ENCODE assay signal across 15 cellular contexts in the genomic region with DNA sequence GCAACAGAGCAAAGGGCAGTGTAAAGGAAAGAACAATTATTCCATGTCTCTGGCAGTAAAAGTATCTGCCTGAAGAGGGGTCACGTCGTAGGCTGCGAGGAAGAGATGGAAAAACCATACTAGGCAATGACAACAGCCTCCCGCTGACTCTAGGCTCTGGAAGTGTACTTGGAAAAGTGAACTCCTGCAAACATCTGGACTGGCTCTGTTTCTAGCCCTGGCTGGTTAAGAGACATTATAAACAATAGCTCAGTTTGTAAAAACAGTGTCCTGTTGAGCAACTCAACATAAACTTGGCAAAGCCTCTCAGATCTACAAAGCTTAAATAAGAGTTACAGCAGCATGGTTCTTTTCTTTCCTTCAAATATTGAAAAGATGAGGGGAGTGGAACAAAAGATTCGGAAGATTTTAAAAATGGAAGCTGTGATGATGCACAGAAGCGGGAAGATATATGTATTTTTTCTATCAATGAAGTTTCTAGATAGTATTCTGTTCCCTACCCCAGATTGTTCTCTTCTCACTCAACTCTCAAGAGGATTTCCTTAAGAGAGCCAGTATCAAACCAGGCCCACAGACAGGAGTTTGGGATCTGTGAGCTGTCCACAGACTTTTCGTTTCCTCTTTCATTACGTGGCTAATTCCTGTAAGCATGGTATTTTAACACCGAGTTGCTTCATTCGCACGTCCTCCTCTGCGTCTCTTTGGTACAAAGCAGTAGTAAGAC.
DNase-seq lines count a peak whose midpoint lies in the region; FAIRE-seq and TF ChIP-seq lines count a peak whose summit lies in the region.
"Had no signal": no experiment of that assay in that cellular context is flagged by ENCODE, and none has a peak within 500 bp of the region (broad histone marks: within the 10 kb centered on the region; RNA-seq: fewer than 3 reads in every experiment).

No MANE protein-coding gene starts in this region.

- H3K27ac ChIP-seq in fibroblast of lung (ENCODE audit: insufficient read depth, low read length) = peak overlapping the region; percentile 38
- H3K27ac ChIP-seq in muscle layer of colon (ENCODE audit: low read depth, low read length) = peak overlapping the region; percentile 87

- peak overlapping the region in 1 of 4 experiments; percentile 11 for H3K4me3 ChIP-seq in fibroblast of lung (replicated peaks in 1 of 4; ENCODE audit: control extremely low read depth in 1 of 4, insufficient read depth in 1 of 4, low read depth in 3 of 4, low read length in 4 of 4)
- H3K4me3 ChIP-seq in muscle layer of colon (ENCODE audit: low read depth in 1 of 2, low read length in 2 of 2) = peak overlapping the region in 1 of 2 donors; percentile 16
- H3K4me3 ChIP-seq: GM23338 had no signal

- no peaks in the 10 kb centered on the region for H3K79me2 ChIP-seq in fibroblast of lung (ENCODE audit: control insufficient read depth, insufficient read depth, low read length)

- H3K27ac Mint-ChIP-seq in activated CD4-positive, alpha-beta T cell treated with anti-CD3 and anti-CD28 coated beads, Interleukin-2, amount 10 ng/mL, durations not matched to agents 7 days and 5 days = peak overlapping the region; percentile 58
- H3K27ac Mint-ChIP-seq: activated naive CD8-positive, alpha-beta T cell treated with anti-CD3 and anti-CD28 coated beads, Interleukin-2, amount 10 ng/mL, durations not matched to agents 7 days and 5 days; GM23338 had no signal

- DNase-seq in activated CD4-positive, alpha-beta T cell treated with anti-CD3 and anti-CD28 coated beads, Interleukin-2, amount 10 ng/mL, durations not matched to agents 7 days and 5 days = no peak
- DNase-seq in activated CD4-positive, alpha-beta T cell treated with anti-CD3 and anti-CD28 coated beads, Interleukin-2, amount 50 U/mL, for 1 hour = no peak
- peak in 1 of 2 donors; percentile 98 for DNase-seq in fibroblast of lung (ENCODE audit: low read depth in 2 of 2)
- no peak for DNase-seq in urothelium cell line (ENCODE audit: low spot score)
- DNase-seq in NCI-H526 treated with DMSO at 0.1 percent for 48 hours (lab: John Stamatoyannopoulos, UW) = no peak
- no peak for DNase-seq in NCI-H524 (lab: John Stamatoyannopoulos, UW)
- DNase-seq in activated CD8-positive, alpha-beta memory T cell treated with anti-CD3 and anti-CD28 coated beads, Interleukin-2, amount 50 U/mL, for 4 hours = no peak
- DNase-seq: activated naive CD8-positive, alpha-beta T cell treated with anti-CD3 and anti-CD28 coated beads, Interleukin-2, amount 10 ng/mL, durations not matched to agents 7 days and 5 days; dermis blood vessel endothelial cell; head of caudate nucleus; NCI-H1092 treated with DMSO at 0.1 percent for 48 hours; NCI-H510A; T-helper 9 cell had no signal

- POLR2A ChIA-PET in activated CD4-positive, alpha-beta T cell treated with anti-CD3 and anti-CD28 coated beads, Interleukin-2, amount 10 ng/mL, durations not matched to agents 7 days and 5 days (lab: Charles Lee) = no interaction called here

- no peak for TF ChIP-seq CTCF in fibroblast of lung (conservative IDR thresholded peaks at IDR 0.05 in 1 of 2, IDR thresholded peaks at IDR 0.05 in 1 of 2; ENCODE audit: low read depth in 1 of 2, low read length in 2 of 2)

- peak; percentile 13 for FAIRE-seq in urothelium cell line (lab: Jason Lieb, UNC)

- no peak overlapping the region for H3K4me3 Mint-ChIP-seq in activated CD4-positive, alpha-beta T cell treated with anti-CD3 and anti-CD28 coated beads, Interleukin-2, amount 10 ng/mL, durations not matched to agents 7 days and 5 days
- H3K4me3 Mint-ChIP-seq: activated naive CD8-positive, alpha-beta T cell treated with anti-CD3 and anti-CD28 coated beads, Interleukin-2, amount 10 ng/mL, durations not matched to agents 7 days and 5 days; GM23338 had no signal

- peak overlapping the region; percentile 23 for H3K4me2 ChIP-seq in fibroblast of lung (ENCODE audit: extremely low read depth, insufficient read depth, low read length)
- H3K4me2 ChIP-seq: GM23338 had no signal

- peaks cover 12% of the 10 kb centered on the region for H3K36me3 ChIP-seq in fibroblast of lung (ENCODE audit: control insufficient read depth, insufficient read depth, low read length)
- no peaks in the 10 kb centered on the region for H3K36me3 ChIP-seq in muscle layer of colon (ENCODE audit: insufficient read depth, low read length)

- H3K4me1 ChIP-seq in fibroblast of lung (ENCODE audit: control insufficient read depth, extremely low read depth, insufficient read depth, low read length) (peaks cover 5% of the 10 kb centered on the region), muscle layer of colon (ENCODE audit: insufficient read depth, low read length) (peaks cover 46% of the 10 kb centered on the region)

- CTCF ChIA-PET in activated CD4-positive, alpha-beta T cell treated with anti-CD3 and anti-CD28 coated beads, Interleukin-2, amount 10 ng/mL, durations not matched to agents 7 days and 5 days (lab: Charles Lee) = no interaction called here

- H3K4me1 Mint-ChIP-seq in activated CD4-positive, alpha-beta T cell treated with anti-CD3 and anti-CD28 coated beads, Interleukin-2, amount 10 ng/mL, durations not matched to agents 7 days and 5 days = no peaks in the 10 kb centered on the region
- H3K4me1 Mint-ChIP-seq: activated naive CD8-positive, alpha-beta T cell treated with anti-CD3 and anti-CD28 coated beads, Interleukin-2, amount 10 ng/mL, durations not matched to agents 7 days and 5 days; GM23338 had no signal

- H4K20me1 ChIP-seq in fibroblast of lung (ENCODE audit: control insufficient read depth, extremely low read depth, insufficient read depth, low read length) = no peaks in the 10 kb centered on the region

- H3K9me3 ChIP-seq in fibroblast of lung (ENCODE audit: control insufficient read depth, insufficient read depth, low read depth, low read length) (no peaks in the 10 kb centered on the region), muscle layer of colon (ENCODE audit: low read length) (no peaks in the 10 kb centered on the region)

- H3K27me3 ChIP-seq in fibroblast of lung (ENCODE audit: control insufficient read depth, insufficient read depth, low read length) (no peaks in the 10 kb centered on the region), muscle layer of colon (ENCODE audit: control insufficient read depth in 1 of 2, insufficient read depth in 2 of 2, low read length in 2 of 2) (no peaks in the 10 kb centered on the region)

- no peak overlapping the region for H3K9ac ChIP-seq in fibroblast of lung (ENCODE audit: insufficient read depth, low read length)
- H3K9ac ChIP-seq in muscle layer of colon (ENCODE audit: low read length) = no peak overlapping the region

- no peak overlapping the region for H2AFZ ChIP-seq in fibroblast of lung (ENCODE audit: low read length)
- H2AFZ ChIP-seq: GM23338 had no signal

- peaks cover 39% of the 10 kb centered on the region for H3K36me3 Mint-ChIP-seq in activated CD4-positive, alpha-beta T cell treated with anti-CD3 and anti-CD28 coated beads, Interleukin-2, amount 10 ng/mL, durations not matched to agents 7 days and 5 days (ENCODE audit: low read depth)

- no peaks in the 10 kb centered on the region for H3K9me3 Mint-ChIP-seq in activated CD4-positive, alpha-beta T cell treated with anti-CD3 and anti-CD28 coated beads, Interleukin-2, amount 10 ng/mL, durations not matched to agents 7 days and 5 days
- H3K9me3 Mint-ChIP-seq: activated naive CD8-positive, alpha-beta T cell treated with anti-CD3 and anti-CD28 coated beads, Interleukin-2, amount 10 ng/mL, durations not matched to agents 7 days and 5 days; GM23338 had no signal

- no peaks in the 10 kb centered on the region for H3K27me3 Mint-ChIP-seq in activated CD4-positive, alpha-beta T cell treated with anti-CD3 and anti-CD28 coated beads, Interleukin-2, amount 10 ng/mL, durations not matched to agents 7 days and 5 days
- H3K27me3 Mint-ChIP-seq: activated naive CD8-positive, alpha-beta T cell treated with anti-CD3 and anti-CD28 coated beads, Interleukin-2, amount 10 ng/mL, durations not matched to agents 7 days and 5 days had no signal
